1 cellular context compared by ENCODE assay signal in genomic region chr7:6284055-6284400, GRCh38.
A peak's percentile ranks its signal among the peaks of the same experiment; 100 is the strongest.
TF ChIP-seq lines count a peak whose summit lies in the region.

No MANE protein-coding gene starts in this region.

TF ChIP-seq in A549, 52 proteins besides CTCF, POLR2A, EP300 and RAD21 (continued from another document):
- TF ChIP-seq RFX5 (IDR thresholded peaks at IDR 0.05) (no peak), FOSL2 (IDR thresholded peaks at IDR 0.05) (no peak), FOSL2 (CRISPR knock-in tag; IDR thresholded peaks at IDR 0.05) (peak; percentile 4)
